In genomic region chr13:112905990-112906641, GRCh38 we compare ENCODE assay signal across 12 cellular contexts.
DNase-seq lines count a peak whose midpoint lies in the region; ATAC-seq, FAIRE-seq and TF ChIP-seq lines count a peak whose summit lies in the region.
"Had no signal": no experiment of that assay in that cellular context is flagged by ENCODE, and none has a peak within 500 bp of the region (broad histone marks: within the 10 kb centered on the region; RNA-seq: fewer than 3 reads in every experiment).

No MANE protein-coding gene starts in this region.

- CTCF ChIA-PET in RWPE1 (lab: Yijun Ruan, JAX), result interaction anchor here (0.6 kb wide), 1 partner anchor 26 kb away, joined by 4 read pairs; no protein-coding TSS in a partner anchor

- no peak overlapping the region for H3K27ac ChIP-seq in RWPE1
- no peak overlapping the region for H3K27ac ChIP-seq in substantia nigra (ENCODE audit: low read depth, low read length, poor library complexity, severe bottlenecking)
- H3K27ac ChIP-seq: SJSA1 had no signal

- POLR2A ChIA-PET in RWPE1 (lab: Yijun Ruan, JAX; ENCODE audit: low non-redundant PET), result no interaction called here

- no peak for TF ChIP-seq CTCF in RWPE1 (conservative IDR thresholded peaks at IDR 0.05; ENCODE audit: low read depth)

- FAIRE-seq in urothelium cell line (lab: Jason Lieb, UNC), result peak; percentile 70

- intact Hi-C loops in cardiac septum (cut with DNase I), result no loop called here
- intact Hi-C loops in Right ventricle myocardium superior (cut with DNase I), result no loop called here

- DNase-seq in cardiac septum (ENCODE audit: low spot score), result peak; percentile 38
- DNase-seq in Right ventricle myocardium superior, result no peak
- peak; percentile 57 for DNase-seq in RWPE1 (ENCODE audit: low spot score)
- peak; percentile 90 for DNase-seq in iPS-NIHi11 (ENCODE audit: low spot score)
- no peak for DNase-seq in urothelium cell line (ENCODE audit: low spot score)
- DNase-seq in stimulated activated CD8-positive, alpha-beta memory T cell treated with anti-CD3 and anti-CD28 coated beads, Interleukin-4, amount 100 ng/mL, for 48 hours, result no peak
- DNase-seq in substantia nigra (lab: John Stamatoyannopoulos, UW), result no peak
- DNase-seq: ACHN; activated effector memory CD4-positive, alpha-beta T cell treated with Interleukin-2 at 50 U/mL for 16 hours; stimulated activated CD4-positive, alpha-beta T cell treated with anti-CD3 and anti-CD28 coated beads, Interleukin-4, amount 100 ng/mL, for 4 hours had no signal

- ATAC-seq in Right ventricle myocardium superior (ENCODE audit: poor library complexity), result no peak
- ATAC-seq in GM21526 (IDR thresholded peaks at IDR 0.05; ENCODE audit: low FRiP score, unreplicated experiment), result no peak

Comparison
In these comparisons a context has a peak if more than half of its experiments do, and no peak if none do; other contexts are left out.
1. DNase-seq: peak in cardiac septum (single experiment), RWPE1 (single experiment) and iPS-NIHi11 (single experiment); none in Right ventricle myocardium superior (single experiment), urothelium cell line (single experiment), stimulated activated CD8-positive, alpha-beta memory T cell treated with anti-CD3 and anti-CD28 coated beads, Interleukin-4, amount 100 ng/mL, for 48 hours (single experiment) and substantia nigra (0 of 49).